Comparison of ENCODE assay signal across 8 cellular contexts in genomic region chr18:62881509-62882016, GRCh38.
DNase-seq lines count a peak whose midpoint lies in the region; ATAC-seq, FAIRE-seq and TF ChIP-seq lines count a peak whose summit lies in the region.

No MANE protein-coding gene starts in this region.

- H2AFZ ChIP-seq in HepG2 (ENCODE audit: low read length): no peak overlapping the region

- H3K27ac Mint-ChIP-seq in mesothelial cell of epicardium: no peak overlapping the region

- no peak overlapping the region for H3K4me3 ChIP-seq in right lobe of liver
- H3K4me3 ChIP-seq in HepG2 (replicated peaks in 1 of 3; ENCODE audit: insufficient read depth in 1 of 3, low read depth in 2 of 3, low read length in 3 of 3): no peak overlapping the region
- peak overlapping the region; percentile 2 for H3K4me3 ChIP-seq in coronary artery
- no peak overlapping the region for H3K4me3 ChIP-seq in psoas muscle

- no peaks in the 10 kb centered on the region for H3K9me3 ChIP-seq in right lobe of liver
- no peaks in the 10 kb centered on the region for H3K9me3 ChIP-seq in HepG2 (ENCODE audit: low read length)
- H3K9me3 ChIP-seq in psoas muscle: no peaks in the 10 kb centered on the region

- no peaks in the 10 kb centered on the region for H3K9me3 Mint-ChIP-seq in mesothelial cell of epicardium

- in situ Hi-C loops in HepG2 (cut with HindIII; ENCODE audit: extremely low pct_ligation_motif_present, low pct_unique_long_range_greater_than_20kb): no loop called here

- H3K27ac ChIP-seq in right lobe of liver (no peak overlapping the region), HepG2 (ENCODE audit: extremely low read length, insufficient read depth, low read length) (no peak overlapping the region), coronary artery (peak overlapping the region in 1 of 2 donors; percentile 28), psoas muscle (no peak overlapping the region)

- no peak overlapping the region for H3K4me3 Mint-ChIP-seq in mesothelial cell of epicardium

- H3K27me3 Mint-ChIP-seq in mesothelial cell of epicardium (ENCODE audit: low read depth): no peaks in the 10 kb centered on the region

- DNase-seq in right lobe of liver (no peak), HepG2 (ENCODE audit: low spot score) (no peak), NCI-H226 (peak; percentile 86), coronary artery (ENCODE audit: low spot score) (no peak), psoas muscle (no peak), mesothelial cell of epicardium (ENCODE audit: low spot score in 2 of 2, unreplicated experiment in 2 of 2) (no peak), NCI-H1048 (lab: John Stamatoyannopoulos, UW) (no peak)

- WGBS in right lobe of liver (ENCODE audit: insufficient coverage, low coverage, low lambda C conversion rate, missing lambda C conversion rate): 54% methylated on average over 4 of the region's 4 CpGs
- 98% methylated on average over 4 of the region's 4 CpGs for WGBS in HepG2 (ENCODE audit: low lambda C conversion rate)
- 25 to 55% (median 26%) methylated on average over 4 of the region's 4 CpGs for WGBS in psoas muscle, 3 donors

- H3K4me1 Mint-ChIP-seq in mesothelial cell of epicardium: peaks cover 36% of the 10 kb centered on the region

- FAIRE-seq in HepG2 (lab: Jason Lieb, UNC): no peak

- H3K27me3 ChIP-seq in right lobe of liver (no peaks in the 10 kb centered on the region), HepG2 (ENCODE audit: control insufficient read depth in 1 of 2, insufficient read depth in 2 of 2, low read length in 2 of 2) (no peaks in the 10 kb centered on the region), psoas muscle (ENCODE audit: insufficient read depth in 3 of 3, low read length in 2 of 3) (no peaks in the 10 kb centered on the region)

- no peak overlapping the region for H3K9ac ChIP-seq in HepG2 (ENCODE audit: insufficient read depth, low read depth, low read length)

- TF ChIP-seq RAD21 in HepG2 (CRISPR knock-in tag; IDR thresholded peaks at IDR 0.05): no peak

- no peaks in the 10 kb centered on the region; the same call in 1 of the 2 replicates for H4K20me1 ChIP-seq in HepG2 (ENCODE audit: insufficient read depth, low read length)

- BruUV-seq in HepG2 (replicated peaks; lab: Mats Ljungman, UMichigan): no TSS peak

- TF ChIP-seq CTCF in right lobe of liver (IDR thresholded peaks at IDR 0.05): no peak
- no peak for TF ChIP-seq CTCF in HepG2 (CRISPR knock-in tag; IDR thresholded peaks at IDR 0.05)
- TF ChIP-seq CTCF in coronary artery (IDR thresholded peaks at IDR 0.05): no peak
- TF ChIP-seq CTCF in psoas muscle (IDR thresholded peaks at IDR 0.05): no peak
- TF ChIP-seq CTCF in mesothelial cell of epicardium (IDR thresholded peaks at IDR 0.05; ENCODE audit: unreplicated experiment): no peak

- ATAC-seq in right lobe of liver: peak; percentile 27 to 72 (median 56)
- ATAC-seq in HepG2: no peak
- peak; percentile 32 to 92 (median 68) for ATAC-seq in psoas muscle
- no peak for ATAC-seq in HG03280 (IDR thresholded peaks at IDR 0.05; ENCODE audit: unreplicated experiment)

- no peak for TF ChIP-seq EP300 in HepG2 (IDR thresholded peaks at IDR 0.05; ENCODE audit: low read depth in 2 of 2, low read length in 2 of 2)
- TF ChIP-seq EP300 in HepG2 (CRISPR knock-in tag; IDR thresholded peaks at IDR 0.05; ENCODE audit: borderline replicate concordance): no peak

- POLR2A ChIA-PET in HepG2 (lab: Yijun Ruan, JAX): no interaction called here

- H3K79me2 ChIP-seq in HepG2 (ENCODE audit: insufficient read depth, low read length): peaks cover 6% of the 10 kb centered on the region

- intact Hi-C loops in right lobe of liver (cut with DNase I) (no loop called here), HepG2 (cut with micrococcal nuclease; ENCODE audit: unreplicated experiment) (loop anchor here (5.0 kb wide), 1 partner anchor 301 kb away; no protein-coding TSS in a partner anchor), psoas muscle (cut with DNase I) (no loop called here)

- peaks cover 0 to 17% (median 0%) of the 10 kb centered on the region in 4 donors for H3K4me1 ChIP-seq in right lobe of liver
- peaks cover 9% of the 10 kb centered on the region for H3K4me1 ChIP-seq in HepG2 (ENCODE audit: insufficient read depth, low read length)
- H3K4me1 ChIP-seq in psoas muscle: peaks cover 9% of the 10 kb centered on the region

- CTCF ChIA-PET in HepG2 (lab: Yijun Ruan, JAX; ENCODE audit: low intra/inter-chr PET ratio, low total read pairs): no interaction called here

- H3K36me3 ChIP-seq in right lobe of liver: no peaks in the 10 kb centered on the region
- H3K36me3 ChIP-seq in HepG2 (replicated peaks in 1 of 2; ENCODE audit: control insufficient read depth in 1 of 2, insufficient read depth in 2 of 2, low read length in 2 of 2): 0 out of 5 replicates have a peak, but pooled peaks cover 0 to 5% of the 10 kb centered on the region in 2 experiments
- H3K36me3 ChIP-seq in psoas muscle (ENCODE audit: insufficient read depth in 1 of 2, low read depth in 1 of 2): no peaks in the 10 kb centered on the region

- TF ChIP-seq POLR2A in right lobe of liver (IDR thresholded peaks at IDR 0.05) (no peak), HepG2 (IDR thresholded peaks at IDR 0.05; ENCODE audit: insufficient read depth in 1 of 2, low read depth in 2 of 2, low read length in 2 of 2) (no peak)

- H3K36me3 Mint-ChIP-seq in mesothelial cell of epicardium: no peaks in the 10 kb centered on the region

- no peak overlapping the region for H3K4me2 ChIP-seq in HepG2 (ENCODE audit: low read depth, low read length)

TF ChIP-seq in HepG2, 621 proteins besides CTCF, POLR2A, EP300 and RAD21 (continues in another document):
- TF ChIP-seq ZNF407 (CRISPR knock-in tag; IDR thresholded peaks at IDR 0.05; ENCODE audit: not compliant biosample characterization) (no peak), ZNF790 (CRISPR knock-in tag; IDR thresholded peaks at IDR 0.05; ENCODE audit: borderline replicate concordance) (no peak)

Comparison
In these comparisons a context has a peak if more than half of its experiments do, and no peak if none do; other contexts are left out.
1. ATAC-seq: peak in right lobe of liver (4 of 4) and psoas muscle (4 of 4); none in HepG2 (single experiment) and HG03280 (single experiment).